11 cellular contexts compared by ENCODE assay signal in the genomic region with DNA sequence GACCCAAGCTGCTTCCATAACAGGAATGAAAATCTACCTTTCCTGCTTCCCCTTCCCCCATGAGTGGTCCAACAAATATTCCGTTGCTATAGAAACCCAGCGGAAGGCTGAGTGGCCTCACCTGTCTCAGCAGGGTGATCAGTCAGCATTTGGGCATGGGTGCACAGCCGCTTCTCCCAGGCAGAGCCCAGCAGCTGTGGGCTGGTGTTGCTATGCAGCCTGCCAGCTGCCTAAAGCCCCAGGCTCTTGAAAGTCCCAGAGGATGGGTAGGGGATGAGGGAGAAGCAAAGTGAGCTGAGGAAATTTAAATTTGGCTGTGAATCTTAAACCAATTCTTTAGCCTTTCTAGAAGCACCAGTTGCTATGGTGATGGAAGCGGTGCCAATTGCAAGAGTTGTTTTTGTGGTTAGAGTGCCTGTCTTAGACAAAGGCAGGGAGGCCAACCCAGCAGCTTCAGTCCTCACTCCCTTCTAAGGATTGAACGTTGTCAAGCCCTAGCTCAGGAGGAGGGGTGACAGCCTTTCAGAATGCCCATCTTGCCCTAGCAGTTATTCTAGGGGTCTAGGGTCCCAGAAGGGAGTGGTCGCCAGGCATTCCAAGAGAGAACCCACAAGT.
A peak's percentile ranks its signal among the peaks of the same experiment; 100 is the strongest.
DNase-seq lines count a peak whose midpoint lies in the region; ATAC-seq and TF ChIP-seq lines count a peak whose summit lies in the region.
"Had no signal": no experiment of that assay in that cellular context is flagged by ENCODE, and none has a peak within 500 bp of the region (broad histone marks: within the 10 kb centered on the region; RNA-seq: fewer than 3 reads in every experiment).

No MANE protein-coding gene starts in this region.

- H3K4me3 Mint-ChIP-seq in endodermal cell, result no peak overlapping the region
- H3K4me3 Mint-ChIP-seq in stimulated activated naive CD8-positive, alpha-beta T cell treated with anti-CD3 and anti-CD28 coated beads, Interleukin-15, amount 100 ng/mL, for 72 hours, result no peak overlapping the region
- H3K4me3 Mint-ChIP-seq: activated CD4-positive, alpha-beta memory T cell treated with anti-CD3 and anti-CD28 coated beads, Interleukin-2, amount 10 ng/mL, durations not matched to agents 7 days and 5 days; central memory CD8-positive, alpha-beta T cell had no signal

- H3K4me2 ChIP-seq in osteoblast (ENCODE audit: insufficient read depth, low read length), result no peak overlapping the region
- H3K4me2 ChIP-seq in MM.1S (ENCODE audit: low read depth, low read length), result no peak overlapping the region

- no peaks in the 10 kb centered on the region for H3K79me2 ChIP-seq in osteoblast (ENCODE audit: insufficient read depth, low read length)
- H3K79me2 ChIP-seq in MM.1S (ENCODE audit: low read length), result no peaks in the 10 kb centered on the region

- H3K27ac Mint-ChIP-seq in endodermal cell, result no peak overlapping the region
- H3K27ac Mint-ChIP-seq in stimulated activated naive CD8-positive, alpha-beta T cell treated with anti-CD3 and anti-CD28 coated beads, Interleukin-15, amount 100 ng/mL, for 72 hours, result no peak overlapping the region
- H3K27ac Mint-ChIP-seq: activated CD4-positive, alpha-beta memory T cell treated with anti-CD3 and anti-CD28 coated beads, Interleukin-2, amount 10 ng/mL, durations not matched to agents 7 days and 5 days had no signal

- H3K27ac ChIP-seq in endodermal cell (ENCODE audit: low read depth, low read length), result no peak overlapping the region
- H3K27ac ChIP-seq in osteoblast (ENCODE audit: low read depth, low read length), result no peak overlapping the region
- no peak overlapping the region for H3K27ac ChIP-seq in foreskin keratinocyte
- H3K27ac ChIP-seq in MM.1S (ENCODE audit: low read length), result no peak overlapping the region

- H3F3A ChIP-seq in MM.1S (ENCODE audit: insufficient read depth, low read length), result no peaks in the 10 kb centered on the region

- DNase-seq in GM03348 (ENCODE audit: low spot score) (peak; percentile 35), NCI-H226 (peak; percentile 12), endodermal cell (peak; percentile 40), osteoblast (ENCODE audit: insufficient read length, low spot score, missing footprints) (peak; percentile 84), foreskin keratinocyte (no peak), MM.1S (no peak)
- no peak for DNase-seq in stimulated activated naive CD8-positive, alpha-beta T cell treated with anti-CD3 and anti-CD28 coated beads, Interleukin-15, amount 100 ng/mL, for 72 hours
- DNase-seq: activated CD4-positive, alpha-beta memory T cell treated with anti-CD3 and anti-CD28 coated beads, Interleukin-2, amount 10 ng/mL, durations not matched to agents 7 days and 5 days; SIG-M5 had no signal

- no peak overlapping the region for H3K9ac ChIP-seq in endodermal cell (ENCODE audit: extremely low read depth, low read length, poor library complexity, severe bottlenecking)
- H3K9ac ChIP-seq in MM.1S (ENCODE audit: low read length), result no peak overlapping the region

- no peak for ATAC-seq in HG03159 (IDR thresholded peaks at IDR 0.05; ENCODE audit: unreplicated experiment)
- ATAC-seq in foreskin keratinocyte, result no peak
- ATAC-seq in stimulated activated naive CD8-positive, alpha-beta T cell treated with anti-CD3 and anti-CD28 coated beads, Interleukin-15, amount 100 ng/mL, for 72 hours, result no peak

- H4K20me1 ChIP-seq in osteoblast (ENCODE audit: insufficient read depth, low read length), result no peaks in the 10 kb centered on the region
- H4K20me1 ChIP-seq in MM.1S (ENCODE audit: insufficient read depth, low read length), result no peaks in the 10 kb centered on the region

- H3K9me3 ChIP-seq in endodermal cell (ENCODE audit: control insufficient read depth, low read length) (no peaks in the 10 kb centered on the region), osteoblast (ENCODE audit: low read depth, low read length) (no peaks in the 10 kb centered on the region), MM.1S (replicated peaks; ENCODE audit: insufficient read depth, low read length) (no peaks in the 10 kb centered on the region)

- WGBS in endodermal cell (ENCODE audit: insufficient coverage in 1 of 2, insufficient read length in 1 of 2), 2 experiments, result 89 to 91% methylated on average over 5 to 6 of the region's 6 CpGs

- TF ChIP-seq CTCF in endodermal cell (conservative IDR thresholded peaks at IDR 0.05), result no peak
- TF ChIP-seq CTCF in osteoblast (IDR thresholded peaks at IDR 0.05; ENCODE audit: extremely low read depth, low read depth, low read length), result no peak
- no peak for TF ChIP-seq CTCF in foreskin keratinocyte (conservative IDR thresholded peaks at IDR 0.05)
- no peak for TF ChIP-seq CTCF in MM.1S (IDR thresholded peaks at IDR 0.05; ENCODE audit: low read length)

- H3K27me3 ChIP-seq in endodermal cell (ENCODE audit: control insufficient read depth, insufficient read depth, low read length, poor library complexity, severe bottlenecking), result peaks cover 9% of the 10 kb centered on the region
- H3K27me3 ChIP-seq in osteoblast (ENCODE audit: insufficient read depth, low read length), result no peaks in the 10 kb centered on the region
- peaks cover 36% of the 10 kb centered on the region for H3K27me3 ChIP-seq in foreskin keratinocyte
- H3K27me3 ChIP-seq in MM.1S (replicated peaks; ENCODE audit: insufficient read depth, low read length), result 0 out of 2 replicates have a peak, but pooled peaks cover 6% of the 10 kb centered on the region

- H3K36me3 Mint-ChIP-seq in endodermal cell (ENCODE audit: low read depth), result no peaks in the 10 kb centered on the region

- peaks cover 6% of the 10 kb centered on the region for H3K4me1 ChIP-seq in endodermal cell (ENCODE audit: control insufficient read depth, insufficient read depth, low read length)
- peaks cover 4% of the 10 kb centered on the region for H3K4me1 ChIP-seq in osteoblast (ENCODE audit: insufficient read depth, low read length)
- no peaks in the 10 kb centered on the region for H3K4me1 ChIP-seq in foreskin keratinocyte
- H3K4me1 ChIP-seq in MM.1S (ENCODE audit: low read length), result no peaks in the 10 kb centered on the region

- H3K9me2 ChIP-seq in MM.1S (replicated peaks; ENCODE audit: insufficient read depth, low read length), result no peaks in the 10 kb centered on the region

- H3K4me3 ChIP-seq in endodermal cell (ENCODE audit: low read length) (no peak overlapping the region), osteoblast (ENCODE audit: insufficient read depth, low read length) (no peak overlapping the region), MM.1S (ENCODE audit: low read length) (no peak overlapping the region)

- no peaks in the 10 kb centered on the region for H3K36me3 ChIP-seq in endodermal cell (ENCODE audit: control insufficient read depth, insufficient read depth, low read length)
- no peaks in the 10 kb centered on the region for H3K36me3 ChIP-seq in osteoblast (ENCODE audit: insufficient read depth, low read length)
- no peaks in the 10 kb centered on the region for H3K36me3 ChIP-seq in MM.1S (replicated peaks; ENCODE audit: insufficient read depth, low read length)

- H3K27me3 Mint-ChIP-seq in endodermal cell (ENCODE audit: insufficient read depth), result peaks cover 4% of the 10 kb centered on the region
- H3K27me3 Mint-ChIP-seq in stimulated activated naive CD8-positive, alpha-beta T cell treated with anti-CD3 and anti-CD28 coated beads, Interleukin-15, amount 100 ng/mL, for 72 hours, result peaks cover 11% of the 10 kb centered on the region

- H3K4me1 Mint-ChIP-seq in endodermal cell, result peaks cover 42% of the 10 kb centered on the region
- H3K4me1 Mint-ChIP-seq in stimulated activated naive CD8-positive, alpha-beta T cell treated with anti-CD3 and anti-CD28 coated beads, Interleukin-15, amount 100 ng/mL, for 72 hours, result peaks cover under 1% of the 10 kb centered on the region
- H3K4me1 Mint-ChIP-seq: activated CD4-positive, alpha-beta memory T cell treated with anti-CD3 and anti-CD28 coated beads, Interleukin-2, amount 10 ng/mL, durations not matched to agents 7 days and 5 days; central memory CD8-positive, alpha-beta T cell had no signal

- H3K9me3 Mint-ChIP-seq in endodermal cell, result no peaks in the 10 kb centered on the region
- no peaks in the 10 kb centered on the region for H3K9me3 Mint-ChIP-seq in stimulated activated naive CD8-positive, alpha-beta T cell treated with anti-CD3 and anti-CD28 coated beads, Interleukin-15, amount 100 ng/mL, for 72 hours
- H3K9me3 Mint-ChIP-seq: activated CD4-positive, alpha-beta memory T cell treated with anti-CD3 and anti-CD28 coated beads, Interleukin-2, amount 10 ng/mL, durations not matched to agents 7 days and 5 days; central memory CD8-positive, alpha-beta T cell had no signal

- peak overlapping the region; percentile 76 for H2AFZ ChIP-seq in osteoblast (ENCODE audit: low read length)
- H2AFZ ChIP-seq in MM.1S (ENCODE audit: low read length), result no peak overlapping the region

Comparison
In these comparisons a context has a peak if more than half of its experiments do, and no peak if none do; other contexts are left out.
1. DNase-seq: peak in GM03348 (single experiment), NCI-H226 (single experiment), endodermal cell (single experiment) and osteoblast (single experiment); none in foreskin keratinocyte (0 of 2), MM.1S (single experiment) and stimulated activated naive CD8-positive, alpha-beta T cell treated with anti-CD3 and anti-CD28 coated beads, Interleukin-15, amount 100 ng/mL, for 72 hours (0 of 2).